8 cellular contexts compared by ENCODE assay signal in the genomic region with DNA sequence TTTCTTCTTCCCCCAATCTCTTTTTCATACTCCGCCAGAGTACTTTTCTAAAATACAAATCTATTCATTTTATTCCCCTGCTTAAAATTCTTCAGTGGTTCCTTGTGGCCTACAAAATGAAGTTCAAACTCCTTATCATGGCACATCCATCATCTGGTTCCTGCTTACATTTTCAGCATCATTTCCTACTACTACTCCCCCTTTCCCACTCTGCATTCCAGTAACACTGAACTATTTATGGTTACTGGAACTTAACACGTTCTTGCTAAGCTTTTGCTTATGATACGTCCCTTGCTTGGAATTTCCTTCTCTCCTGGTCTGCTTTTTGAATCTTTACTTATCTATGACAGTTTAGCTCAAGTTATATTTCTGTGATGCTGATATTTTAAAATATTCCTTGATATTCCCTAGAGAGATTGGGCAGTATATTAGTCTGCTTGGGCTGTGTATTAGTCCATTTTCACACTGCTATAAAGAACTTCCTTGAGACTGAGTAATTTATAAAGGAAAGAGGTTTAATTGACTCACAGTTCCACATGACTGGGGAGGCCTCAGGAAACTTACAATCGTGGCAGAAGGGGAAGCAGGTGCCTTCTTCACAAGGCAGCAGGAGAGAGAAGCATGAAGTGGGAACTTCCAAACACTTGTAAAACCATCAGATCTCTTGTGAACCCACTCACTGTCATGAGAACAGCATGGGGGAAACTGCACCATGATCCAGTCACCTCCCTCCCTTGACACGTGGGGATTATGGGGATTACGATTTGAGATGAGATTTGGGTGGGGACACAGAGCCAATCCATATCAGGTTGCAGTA. TPM values are rescaled to one million over a fixed set of nuclear protein-coding genes. Genes with fewer than 3 reads are reported as not detected.
DNase-seq lines count a peak whose midpoint lies in the region; TF ChIP-seq lines count a peak whose summit lies in the region.
"Had no signal": no experiment of that assay in that cellular context is flagged by ENCODE, and none has a peak within 500 bp of the region (broad histone marks: within the 10 kb centered on the region; RNA-seq: fewer than 3 reads in every experiment).

No MANE protein-coding gene starts in this region.

- H3K27me3 ChIP-seq in esophagus (ENCODE audit: control insufficient read depth in 1 of 2, insufficient read depth in 2 of 2, low read length in 2 of 2) (no peaks in the 10 kb centered on the region), transverse colon (no peaks in the 10 kb centered on the region), tibial nerve (no peaks in the 10 kb centered on the region)

- H3K27ac ChIP-seq in esophagus (ENCODE audit: low read depth in 2 of 2, low read length in 1 of 2) (peak overlapping the region; percentile 16 to 49), transverse colon (peak overlapping the region; percentile 58 to 73 (median 66)), tibial nerve (no peak overlapping the region)

- WGBS in esophagus, 2 donors: 74 to 75% methylated on average over 6 of the region's 6 CpGs
- 60 to 70% methylated on average over 4 to 6 of the region's 6 CpGs for WGBS in transverse colon (ENCODE audit: low coverage in 1 of 2), 2 donors
- 75 to 78% methylated on average over 6 of the region's 6 CpGs for WGBS in tibial nerve, 2 donors

- H3K9me3 ChIP-seq in esophagus (ENCODE audit: control insufficient read depth in 2 of 2, insufficient read depth in 1 of 2, low read depth in 1 of 2, low read length in 1 of 2): no peaks in the 10 kb centered on the region
- no peaks in the 10 kb centered on the region for H3K9me3 ChIP-seq in transverse colon
- H3K9me3 ChIP-seq in tibial nerve: no peaks in the 10 kb centered on the region

- TF ChIP-seq CTCF in transverse colon (IDR thresholded peaks at IDR 0.05) (no peak), tibial nerve (IDR thresholded peaks at IDR 0.05) (no peak)

- in situ Hi-C loops in transverse colon (cut with MboI; ENCODE audit: low pct_ligation_motif_present in 1 of 4, low pct_unique_long_range_greater_than_20kb in 1 of 4, low sequenced_read_pairs in 3 of 4): no loop called here

- intact Hi-C loops in transverse colon (cut with DNase I; ENCODE audit: low total_unique reads): no loop called here

- H3K4me3 ChIP-seq in esophagus (ENCODE audit: low read depth in 1 of 2, low read length in 2 of 2) (no peak overlapping the region), transverse colon (no peak overlapping the region), tibial nerve (no peak overlapping the region)

- TF ChIP-seq EP300 in transverse colon (IDR thresholded peaks at IDR 0.05; ENCODE audit: low read depth): peak; percentile 87
- no peak for TF ChIP-seq EP300 in tibial nerve (IDR thresholded peaks at IDR 0.05)

- DNase-seq in NCI-H82 treated with DMSO at 0.1 percent for 48 hours (lab: John Stamatoyannopoulos, UW; ENCODE audit: unreplicated experiment) (peak; percentile 28), lung microvascular endothelial cell (ENCODE audit: low read depth in 2 of 2) (peak; percentile 17 to 89), transverse colon (no peak), tibial nerve (ENCODE audit: low spot score in 2 of 2) (no peak)
- DNase-seq in stimulated activated naive CD4-positive, alpha-beta T cell (lab: John Stamatoyannopoulos, UW): no peak
- no peak for DNase-seq in activated CD4-positive, CD25-positive, alpha-beta regulatory T cell treated with anti-CD3 and anti-CD28 coated beads, Interleukin-2, amount 50 U/mL, for 72 hours
- DNase-seq: central memory CD4-positive, alpha-beta T cell had no signal

- TF ChIP-seq POLR2A in transverse colon (IDR thresholded peaks at IDR 0.05) (no peak), tibial nerve (IDR thresholded peaks at IDR 0.05) (no peak)

- H3K36me3 ChIP-seq in esophagus (ENCODE audit: control insufficient read depth in 2 of 2, insufficient read depth in 2 of 2, low read length in 1 of 2) (no peaks in the 10 kb centered on the region), transverse colon (no peaks in the 10 kb centered on the region), tibial nerve (no peaks in the 10 kb centered on the region)

- H3K4me1 ChIP-seq in esophagus (ENCODE audit: control insufficient read depth in 2 of 2, insufficient read depth in 2 of 2, low read length in 1 of 2) (no peaks in the 10 kb centered on the region), transverse colon (peaks cover 0 to 8% (median 0%) of the 10 kb centered on the region in 4 donors), tibial nerve (no peaks in the 10 kb centered on the region)

RNA-seq across cellular contexts. Expression of gene BMPR2, which starts 53.2 kb away (rescaled TPM):
- polyA plus RNA-seq in esophagus: 1 to 10 TPM; 4.7 to 5.2 TPM
- total RNA-seq in lung microvascular endothelial cell (34.4 and 41.7 TPM in 2 replicates), transverse colon (10 to 100 TPM; 16.5 to 40.5 (median 26.5) TPM), tibial nerve (10 to 100 TPM; 37.8 to 53.3 (median 51.2) TPM)

Comparison
In these comparisons a context has a peak if more than half of its experiments do, and no peak if none do; other contexts are left out.
1. DNase-seq: peak in NCI-H82 treated with DMSO at 0.1 percent for 48 hours (single experiment) and lung microvascular endothelial cell (2 of 2); none in transverse colon (single experiment), stimulated activated naive CD4-positive, alpha-beta T cell (0 of 6), activated CD4-positive, CD25-positive, alpha-beta regulatory T cell treated with anti-CD3 and anti-CD28 coated beads, Interleukin-2, amount 50 U/mL, for 72 hours (single experiment) and tibial nerve (0 of 2).
2. H3K27ac ChIP-seq: peak in esophagus (2 of 2) and transverse colon (4 of 4); none in tibial nerve (0 of 4).